25 cellular contexts compared by ENCODE assay signal in genomic region chr12:119167904-119168303, GRCh38. TPM values are rescaled to one million over a fixed set of nuclear protein-coding genes. Genes with fewer than 3 reads are reported as not detected.
"Had no signal": no experiment of that assay in that cellular context is flagged by ENCODE, and none has a peak within 500 bp of the region (broad histone marks: within the 10 kb centered on the region; RNA-seq: fewer than 3 reads in every experiment).

No MANE protein-coding gene starts in this region.

- H3K4me3 ChIP-seq: hepatocyte, left ventricle myocardium inferior, lung, ovary, right atrium auricular region, right lobe of liver, stomach, testis, thyroid gland, transverse colon, uterus had no signal

- H3K4me3 Mint-ChIP-seq: mesothelial cell of epicardium; naive B cell; natural killer cell; nephron progenitor cell; stimulated activated naive B cell treated with anti-CD40 and anti-IgM and Interleukin-4, amounts not matched to agents 10 μg/mL and 1 μg/mL and 100 μg/mL, for 72 hours had no signal

- H3K4me2 ChIP-seq: hepatocyte had no signal

- H3K27ac Mint-ChIP-seq: naive B cell; natural killer cell; nephron progenitor cell; stimulated activated naive B cell treated with anti-CD40 and anti-IgM and Interleukin-4, amounts not matched to agents 10 μg/mL and 1 μg/mL and 100 μg/mL, for 72 hours had no signal

- H3K36me3 Mint-ChIP-seq: mesothelial cell of epicardium; naive B cell; natural killer cell; stimulated activated naive B cell treated with anti-CD40 and anti-IgM and Interleukin-4, amounts not matched to agents 10 μg/mL and 1 μg/mL and 100 μg/mL, for 72 hours had no signal

- H3K27me3 Mint-ChIP-seq: progenitor cell of endocrine pancreas; stimulated activated naive B cell treated with anti-CD40 and anti-IgM and Interleukin-4, amounts not matched to agents 10 μg/mL and 1 μg/mL and 100 μg/mL, for 72 hours had no signal

- H3K4me1 ChIP-seq: left ventricle myocardium inferior, right atrium auricular region, right lobe of liver, stomach, testis, transverse colon, uterus had no signal

- H3K36me3 ChIP-seq: left ventricle myocardium inferior, ovary, right atrium auricular region, right lobe of liver, stomach, thyroid gland, transverse colon, uterus had no signal

- H3K4me1 Mint-ChIP-seq: naive B cell; natural killer cell; stimulated activated naive B cell treated with anti-CD40 and anti-IgM and Interleukin-4, amounts not matched to agents 10 μg/mL and 1 μg/mL and 100 μg/mL, for 72 hours had no signal

- DNase-seq: islet precursor cell; left ventricle myocardium inferior; mesendoderm; naive B cell; natural killer cell; nephron progenitor cell; ovary; right lobe of liver; stimulated activated CD4-positive, alpha-beta T cell treated with anti-CD3 and anti-CD28 coated beads, Interleukin-12 subunit alpha, Interleukin-12 subunit beta, amount 100 ng/mL, for 4 hours; stimulated activated CD4-positive, alpha-beta T cell treated with anti-CD3 and anti-CD28 coated beads, Interleukin-15, amount 100 ng/mL, for 24 hours; stimulated activated CD4-positive, alpha-beta T cell treated with anti-CD3 and anti-CD28 coated beads, Interleukin-2, amount 100 ng/mL, for 24 hours; stimulated activated CD4-positive, alpha-beta T cell treated with anti-CD3 and anti-CD28 coated beads, Interleukin-4, amount 100 ng/mL, for 1 hour; stimulated activated naive B cell treated with anti-CD40 and anti-IgM and Interleukin-4, amounts not matched to agents 10 μg/mL and 1 μg/mL and 100 μg/mL, for 72 hours; stimulated activated naive CD8-positive, alpha-beta T cell treated with anti-CD3 and anti-CD28 coated beads, Interleukin-15, Interleukin-2, amounts not matched to agents 100 U/mL and 50 U/mL, for 24 hours; stomach; testis; thyroid gland; transverse colon; uterus had no signal

- H2AFZ ChIP-seq: hepatocyte had no signal

- ATAC-seq: natural killer cell; right lobe of liver; stimulated activated naive B cell treated with anti-CD40 and anti-IgM and Interleukin-4, amounts not matched to agents 10 μg/mL and 1 μg/mL and 100 μg/mL, for 72 hours; stimulated activated naive CD8-positive, alpha-beta T cell treated with anti-CD3 and anti-CD28 coated beads, Interleukin-15, Interleukin-2, amounts not matched to agents 100 U/mL and 50 U/mL, for 24 hours had no signal

- H3K9me3 ChIP-seq: left ventricle myocardium inferior, ovary, right atrium auricular region, right lobe of liver, stomach, testis, thyroid gland, transverse colon, uterus had no signal

- H3K27ac ChIP-seq: left ventricle myocardium inferior, ovary, right atrium auricular region, right lobe of liver, stomach, testis, thyroid gland, transverse colon, uterus had no signal

- H3K27me3 ChIP-seq: hepatocyte, ovary, right atrium auricular region, right lobe of liver, testis, thyroid gland, transverse colon, uterus had no signal

- H3K79me2 ChIP-seq: hepatocyte had no signal

- H3K9me3 Mint-ChIP-seq: natural killer cell, nephron progenitor cell had no signal

RNA-seq across cellular contexts. Expression of gene HSPB8, which starts 10.8 kb away (rescaled TPM):
- total RNA-seq: mononuclear cell, natural killer cell had no signal
